Comparison of ENCODE assay signal across 8 cellular contexts in genomic region chr2:241035818-241036396, GRCh38. TPM values are rescaled to one million over a fixed set of nuclear protein-coding genes. Genes with fewer than 3 reads are reported as not detected.
A peak's percentile ranks its signal among the peaks of the same experiment; 100 is the strongest.
DNase-seq lines count a peak whose midpoint lies in the region; ATAC-seq, FAIRE-seq and TF ChIP-seq lines count a peak whose summit lies in the region.

No MANE protein-coding gene starts in this region.

- no peak overlapping the region for H4K91ac ChIP-seq in H1 (replicated peaks; ENCODE audit: insufficient read length, low read length)

- no peaks in the 10 kb centered on the region for H3K9me3 ChIP-seq in Peyer's patch
- H3K9me3 ChIP-seq in H1 (ENCODE audit: insufficient read depth in 2 of 2, low read depth in 1 of 2, low read length in 1 of 2) = no peaks in the 10 kb centered on the region
- no peaks in the 10 kb centered on the region for H3K9me3 ChIP-seq in smooth muscle cell (replicated peaks; ENCODE audit: low read depth)
- H3K9me3 ChIP-seq in HAP-1 = no peaks in the 10 kb centered on the region

- H3K27ac ChIP-seq in Peyer's patch (peak overlapping the region in 2 of 4 donors; percentile 77 to 79), H1 (ENCODE audit: low read depth, low read length) (no peak overlapping the region), smooth muscle cell (ENCODE audit: low read depth) (no peak overlapping the region)

- H2BK20ac ChIP-seq in H1 (ENCODE audit: low read length) = no peak overlapping the region

- no peak overlapping the region for H4K5ac ChIP-seq in H1 (ENCODE audit: insufficient read length, low read depth, low read length)

- H3K4me3 ChIP-seq in Peyer's patch (peak overlapping the region; percentile 38 to 55 (median 44)), H1 (ENCODE audit: extremely low read depth in 1 of 4, insufficient read depth in 2 of 4, low read depth in 3 of 4, low read length in 4 of 4) (peak overlapping the region; percentile 25 to 69 (median 44)), smooth muscle cell (no peak overlapping the region), HAP-1 (no peak overlapping the region)

- no peak for TF ChIP-seq RAD21 in H1 (IDR thresholded peaks at IDR 0.05 in 1 of 2, conservative IDR thresholded peaks at IDR 0.05 in 1 of 2; ENCODE audit: low read depth in 2 of 2, low read length in 2 of 2)

- 0% methylated on average over 6 of the region's 39 CpGs; no CpG with 5 or more reads in 1 of the 2 experiments for WGBS in H1 (ENCODE audit: extremely low coverage in 1 of 2, insufficient coverage in 1 of 2, insufficient read length in 1 of 2, insufficient replicate concordance in 2 of 2, low coverage in 1 of 2, low lambda C conversion rate in 2 of 2, missing lambda C conversion rate in 1 of 2), 2 experiments
- WGBS in smooth muscle cell (ENCODE audit: low lambda C conversion rate) = 11% methylated on average over 11 of the region's 39 CpGs

- no peak for FAIRE-seq in H1 (lab: Jason Lieb, UNC)

- TF ChIP-seq POLR2A in Peyer's patch (IDR thresholded peaks at IDR 0.05) (no peak), H1 (IDR thresholded peaks at IDR 0.05; ENCODE audit: control extremely low read depth in 1 of 2, low read depth in 2 of 2, low read length in 2 of 2) (no peak)

- H3K79me2 ChIP-seq in H1 (ENCODE audit: control insufficient read depth in 1 of 2, insufficient read depth in 2 of 2, low read length in 2 of 2) (no peaks in the 10 kb centered on the region), smooth muscle cell (ENCODE audit: low read depth) (no peaks in the 10 kb centered on the region)

- H3K4ac ChIP-seq in H1 (replicated peaks; ENCODE audit: insufficient read length, low read depth, low read length) = no peak overlapping the region

- no peak overlapping the region; a peak in 1 of 7 replicates for H3K9ac ChIP-seq in H1 (replicated peaks in 1 of 4; ENCODE audit: extremely low read depth in 1 of 4, low read depth in 3 of 4, low read length in 3 of 4)
- H3K9ac ChIP-seq in smooth muscle cell (ENCODE audit: low read depth) = no peak overlapping the region

- in situ Hi-C loops in HAP-1 (cut with MboI; ENCODE audit: low sequenced_read_pairs) = loop anchor here (25.0 kb wide), 1 partner anchor 374 kb away; no protein-coding TSS in a partner anchor

- H3K18ac ChIP-seq in H1 (ENCODE audit: extremely low read depth, low read length) = no peak overlapping the region; the same call in 1 of the 2 replicates

- no peak overlapping the region for H2BK5ac ChIP-seq in H1 (ENCODE audit: low read depth, low read length)

- no peak for TF ChIP-seq EP300 in H1 (IDR thresholded peaks at IDR 0.05; ENCODE audit: borderline replicate concordance in 1 of 2, low read depth in 2 of 2, low read length in 2 of 2)

- H3K4me1 ChIP-seq in Peyer's patch = peaks cover 0 to 15% (median 0%) of the 10 kb centered on the region in 4 donors
- H3K4me1 ChIP-seq in H1 (replicated peaks in 1 of 4; ENCODE audit: control insufficient read depth in 3 of 4, insufficient read depth in 4 of 4, low read length in 3 of 4) = peaks cover 0 to 16% (median 8%) of the 10 kb centered on the region in 4 experiments; a peak in 6 of 7 replicates
- peaks cover 3% of the 10 kb centered on the region for H3K4me1 ChIP-seq in smooth muscle cell (ENCODE audit: low read depth)
- no peaks in the 10 kb centered on the region for H3K4me1 ChIP-seq in HAP-1

- POLR2A ChIA-PET in H1 (lab: Charles Lee; ENCODE audit: partially characterized antibody) = no interaction called here

- no peak overlapping the region for H4K8ac ChIP-seq in H1 (ENCODE audit: extremely low read depth, insufficient read depth, low read length)

- H3K27me3 ChIP-seq in Peyer's patch (no peaks in the 10 kb centered on the region), H1 (replicated peaks in 1 of 4; ENCODE audit: control insufficient read depth in 3 of 4, extremely low read depth in 1 of 4, insufficient read depth in 3 of 4, low read length in 3 of 4) (peaks cover 0 to 33% (median 19%) of the 10 kb centered on the region in 4 experiments; a peak in 4 of 7 replicates), smooth muscle cell (ENCODE audit: low read depth) (peaks cover 36% of the 10 kb centered on the region), HAP-1 (ENCODE audit: low read depth) (no peaks in the 10 kb centered on the region; the same call in 1 of the 2 replicates)

- H2AFZ ChIP-seq in H1 (ENCODE audit: low read length) (0 out of 2 replicates have a peak overlapping the region, but pooled peaks have one; percentile 25), smooth muscle cell (ENCODE audit: low read depth) (no peak overlapping the region)

- H4K20me1 ChIP-seq in H1 (replicated peaks in 1 of 2; ENCODE audit: control insufficient read depth in 1 of 2, insufficient read depth in 2 of 2, low read length in 2 of 2) (no peaks in the 10 kb centered on the region), smooth muscle cell (ENCODE audit: low read depth) (no peaks in the 10 kb centered on the region)

- H3K23ac ChIP-seq in H1 (ENCODE audit: insufficient read length) = no peak overlapping the region

- no peak overlapping the region for H2BK120ac ChIP-seq in H1 (replicated peaks; ENCODE audit: low read depth, low read length)

- peak overlapping the region; percentile 58 to 87 for H3K4me2 ChIP-seq in H1 (ENCODE audit: insufficient read depth in 1 of 2, low read depth in 2 of 2, low read length in 2 of 2)
- peak overlapping the region; percentile 74 for H3K4me2 ChIP-seq in smooth muscle cell

- no peak overlapping the region for H2BK12ac ChIP-seq in H1 (ENCODE audit: low read depth, low read length)

- no peak overlapping the region for H2AK5ac ChIP-seq in H1 (ENCODE audit: low read depth, low read length)

- H3K79me1 ChIP-seq in H1 (ENCODE audit: low read depth, low read length) = no peaks in the 10 kb centered on the region

- H3K36me3 ChIP-seq in Peyer's patch (peaks cover 0 to 7% (median 0%) of the 10 kb centered on the region in 3 donors), H1 (ENCODE audit: control insufficient read depth in 2 of 4, insufficient read depth in 4 of 4, low read length in 3 of 4) (no peaks in the 10 kb centered on the region), smooth muscle cell (ENCODE audit: low read depth) (no peaks in the 10 kb centered on the region), HAP-1 (replicated peaks) (no peaks in the 10 kb centered on the region)

- CTCF ChIA-PET in H1 (lab: Charles Lee; ENCODE audit: partially characterized antibody) = no interaction called here

- ATAC-seq in activated CD4-positive, CD25-positive, alpha-beta regulatory T cell treated with anti-CD3 and anti-CD28 coated beads, Interleukin-2, amount 50 U/mL, for 24 hours = peak; percentile 11 to 27
- ATAC-seq in GM21381 (IDR thresholded peaks at IDR 0.05; ENCODE audit: unreplicated experiment) = no peak

- peaks cover 9% of the 10 kb centered on the region; the same call in 1 of the 2 replicates for H3K23me2 ChIP-seq in H1 (ENCODE audit: low read depth, low read length)

- H3K56ac ChIP-seq in H1 (replicated peaks; ENCODE audit: insufficient read length, low read depth, low read length) = no peak overlapping the region

- no peak overlapping the region for H3K14ac ChIP-seq in H1 (ENCODE audit: insufficient read length)

- DNase-seq in activated CD4-positive, CD25-positive, alpha-beta regulatory T cell treated with anti-CD3 and anti-CD28 coated beads, Interleukin-2, amount 50 U/mL, for 72 hours = no peak
- DNase-seq in Peyer's patch (peak; percentile 44 to 66 (median 55)), H1 (ENCODE audit: low read depth in 1 of 2, low spot score in 2 of 2) (no peak), smooth muscle cell (lab: John Stamatoyannopoulos, UW; ENCODE audit: unreplicated experiment) (no peak), NCI-H1092 treated with DMSO at 0.1 percent for 48 hours (lab: John Stamatoyannopoulos, UW) (no peak), HAP-1 (ENCODE audit: low spot score in 2 of 2) (no peak)

- H2BK15ac ChIP-seq in H1 (ENCODE audit: low read length) = peak overlapping the region; percentile 53; the same call in 1 of the 2 replicates

- H3F3A ChIP-seq in smooth muscle cell (ENCODE audit: low read depth) = no peaks in the 10 kb centered on the region

- TF ChIP-seq CTCF in Peyer's patch (IDR thresholded peaks at IDR 0.05) = no peak
- no peak for TF ChIP-seq CTCF in H1 (IDR thresholded peaks at IDR 0.05; ENCODE audit: control extremely low read depth in 1 of 3, insufficient read depth in 1 of 3, low read depth in 1 of 3, low read length in 3 of 3)
- TF ChIP-seq CTCF in smooth muscle cell (IDR thresholded peaks at IDR 0.05; ENCODE audit: borderline replicate concordance, insufficient read depth, poor library complexity, severe bottlenecking) = no peak

TF ChIP-seq in H1, 55 proteins besides CTCF, POLR2A, EP300 and RAD21:
- TF ChIP-seq, protein P1, sequence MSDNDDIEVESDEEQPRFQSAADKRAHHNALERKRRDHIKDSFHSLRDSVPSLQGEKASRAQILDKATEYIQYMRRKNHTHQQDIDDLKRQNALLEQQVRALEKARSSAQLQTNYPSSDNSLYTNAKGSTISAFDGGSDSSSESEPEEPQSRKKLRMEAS (IDR thresholded peaks at IDR 0.05) = peak; percentile 92
- TF ChIP-seq BACH1 (IDR thresholded peaks at IDR 0.05; ENCODE audit: low read length) = no peak
- TF ChIP-seq, protein P2, sequence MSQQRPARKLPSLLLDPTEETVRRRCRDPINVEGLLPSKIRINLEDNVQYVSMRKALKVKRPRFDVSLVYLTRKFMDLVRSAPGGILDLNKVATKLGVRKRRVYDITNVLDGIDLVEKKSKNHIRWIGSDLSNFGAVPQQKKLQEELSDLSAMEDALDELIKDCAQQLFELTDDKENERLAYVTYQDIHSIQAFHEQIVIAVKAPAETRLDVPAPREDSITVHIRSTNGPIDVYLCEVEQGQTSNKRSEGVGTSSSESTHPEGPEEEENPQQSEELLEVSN (IDR thresholded peaks at IDR 0.05) = peak; percentile 98

RNA-seq across cellular contexts. Expression of gene SNED1, which starts 37.5 kb away (rescaled TPM):
- 10 to 100 TPM in 3 of 4 donors, 1 to 10 TPM in 1; 6.8 to 83.3 (median 25.2) TPM for total RNA-seq in Peyer's patch
- total RNA-seq in H1 (2021; fragmentation: NEBNext Ultra II Directional; extraction: Animal tissue kit (Norgen Biotek cat#: 25700)) = 1.9 and 2.4 TPM in 2 replicates
- 1.9 and 2.6 TPM in 2 replicates for polyA plus RNA-seq in H1 (2011; rRNA removed)
- polyA plus RNA-seq in H1 (2011; cell fraction: cytosol; rRNA removed) = 1.7 TPM
- polyA plus RNA-seq in H1 (2011; cell fraction: nucleus; rRNA removed) = 8.2 TPM
- polyA plus RNA-seq in H1 (2012, experiment 1 of 2) = 1.1 to 1.8 TPM (median 1.6 TPM) in 4 replicates
- 0.67 TPM for polyA plus RNA-seq in H1 (2012, experiment 2 of 2)
- 0.95 TPM for polyA plus RNA-seq in H1 (2013, experiment 1 of 2)
- 1.0 TPM for polyA plus RNA-seq in H1 (2013, experiment 2 of 2)
- 3.0 and 3.2 TPM in 2 replicates for polyA minus RNA-seq in H1 (2011; rRNA and poly(A)+ RNA removed)
- polyA minus RNA-seq in H1 (2011; cell fraction: cytosol; rRNA and poly(A)+ RNA removed) = 5.0 TPM
- 11.6 TPM for polyA minus RNA-seq in H1 (2011; cell fraction: nucleus; rRNA and poly(A)+ RNA removed)
- 0.36 and 0.81 TPM in 2 replicates for total RNA-seq in smooth muscle cell
- polyA plus RNA-seq in smooth muscle cell = 1.1 and 3.0 TPM in 2 replicates

Comparison
In these comparisons a context has a peak if more than half of its experiments do, and no peak if none do; other contexts are left out.
1. DNase-seq: peak in Peyer's patch (3 of 3); none in activated CD4-positive, CD25-positive, alpha-beta regulatory T cell treated with anti-CD3 and anti-CD28 coated beads, Interleukin-2, amount 50 U/mL, for 72 hours (single experiment), H1 (0 of 2), smooth muscle cell (single experiment), NCI-H1092 treated with DMSO at 0.1 percent for 48 hours (single experiment) and HAP-1 (0 of 2).
2. H3K4me3 ChIP-seq: peak in Peyer's patch (4 of 4) and H1 (4 of 4); none in smooth muscle cell (single experiment) and HAP-1 (single experiment).